1 cellular context compared by ENCODE assay signal in genomic region chr3:57446318-57446841, GRCh38.
TF ChIP-seq lines count a peak whose summit lies in the region.

No MANE protein-coding gene starts in this region.

TF ChIP-seq in SK-N-SH, 30 proteins besides CTCF, POLR2A, EP300 and RAD21 (continued from another document):
- TF ChIP-seq PBX3 (IDR thresholded peaks at IDR 0.05) (no peak), ZBTB33 (IDR thresholded peaks at IDR 0.05; ENCODE audit: borderline replicate concordance, low read depth) (no peak)
